Comparison of ENCODE assay signal across 9 cellular contexts in genomic region chr6:27138398-27138797, GRCh38.
DNase-seq lines count a peak whose midpoint lies in the region; ATAC-seq, FAIRE-seq and TF ChIP-seq lines count a peak whose summit lies in the region.
"Had no signal": no experiment of that assay in that cellular context is flagged by ENCODE, and none has a peak within 500 bp of the region (broad histone marks: within the 10 kb centered on the region; RNA-seq: fewer than 3 reads in every experiment).

No MANE protein-coding gene starts in this region.

- peak overlapping the region; percentile 64 for H3K4me2 ChIP-seq in A549
- peak overlapping the region; percentile 65 for H3K4me2 ChIP-seq in GM23338
- no peak overlapping the region for H3K4me2 ChIP-seq in mesendoderm (ENCODE audit: low read length)

- H3K36me3 ChIP-seq in GM23338 (ENCODE audit: insufficient read depth) (no peaks in the 10 kb centered on the region), mesendoderm (ENCODE audit: control insufficient read depth, insufficient read depth, low read length) (no peaks in the 10 kb centered on the region)

- H3K27ac ChIP-seq in A549 = peak overlapping the region; percentile 71 to 87
- H3K27ac ChIP-seq in GM23338 (ENCODE audit: low read depth) = peak overlapping the region; percentile 87
- H3K27ac ChIP-seq in mesendoderm (ENCODE audit: low read depth, low read length) = peak overlapping the region; percentile 31

- CTCF ChIA-PET in A549 (lab: Yijun Ruan, JAX) = interaction anchor here (1.6 kb wide), 2 partner anchors 9 to 11 kb away, joined by 5 to 7 read pairs; a partner anchor contains a TSS
- CTCF ChIA-PET in activated CD8-positive, alpha-beta T cell treated with anti-CD3 and anti-CD28 coated beads for 36 hours (lab: Charles Lee) = interaction anchor here (1.5 kb wide), 1 partner anchor 16 kb away, joined by 5 read pairs; no protein-coding TSS in a partner anchor

- peak overlapping the region; percentile 84 for H2BK5ac ChIP-seq in mesendoderm (ENCODE audit: low read length)

- POLR2A ChIA-PET in A549 (lab: Yijun Ruan, JAX) = interaction anchor here (1.1 kb wide), 2 partner anchors 11 to 669 kb away, joined by 3 to 4 read pairs; a partner anchor contains a TSS
- POLR2A ChIA-PET in activated CD8-positive, alpha-beta T cell treated with anti-CD3 and anti-CD28 coated beads for 36 hours (lab: Charles Lee) = interaction anchor here (0.7 to 4.4 kb wide), 22 partner anchors 8 to 1093 kb away, joined by 3 to 101 read pairs (median 8); a partner anchor contains a TSS

- H3K27me3 ChIP-seq in GM23338 (ENCODE audit: insufficient read depth) (no peaks in the 10 kb centered on the region), mesendoderm (ENCODE audit: insufficient read depth, low read length, poor library complexity) (no peaks in the 10 kb centered on the region)

- H3K4me1 ChIP-seq in A549 (peaks cover 47% of the 10 kb centered on the region), GM23338 (ENCODE audit: insufficient read depth) (peaks cover 29% of the 10 kb centered on the region), mesendoderm (ENCODE audit: control insufficient read depth, low read depth, low read length) (no peaks in the 10 kb centered on the region)

- H3K27me3 Mint-ChIP-seq in GM23338 (ENCODE audit: insufficient read depth, low read depth, poor library complexity) = peaks cover 24% of the 10 kb centered on the region
- no peaks in the 10 kb centered on the region for H3K27me3 Mint-ChIP-seq in activated CD8-positive, alpha-beta T cell treated with anti-CD3 and anti-CD28 coated beads for 36 hours

- H3K9me3 ChIP-seq in A549 = no peaks in the 10 kb centered on the region

- no peak overlapping the region for H4K8ac ChIP-seq in mesendoderm (ENCODE audit: low read depth, low read length)

- H3K4me3 Mint-ChIP-seq in GM23338 = peak overlapping the region; percentile 98
- H3K4me3 Mint-ChIP-seq in activated CD8-positive, alpha-beta T cell treated with anti-CD3 and anti-CD28 coated beads for 36 hours = peak overlapping the region; percentile 95

- peak overlapping the region; percentile 87 for H3K18ac ChIP-seq in mesendoderm (ENCODE audit: low read length)

- 60% methylated on average over 3 of the region's 3 CpGs for WGBS in A549 (ENCODE audit: missing lambda C conversion rate)
- no CpG with 5 or more reads among the region's 3 CpGs for WGBS in mesendoderm (ENCODE audit: extremely low coverage, insufficient coverage, low lambda C conversion rate)

- peak overlapping the region; percentile 94 for H2BK120ac ChIP-seq in mesendoderm (ENCODE audit: low read depth, low read length)

- H3F3A ChIP-seq in GM23338 (replicated peaks; ENCODE audit: low read depth) = no peaks in the 10 kb centered on the region

- ATAC-seq in A549 = no peak
- no peak for ATAC-seq in GM23338
- ATAC-seq in activated CD8-positive, alpha-beta T cell treated with anti-CD3 and anti-CD28 coated beads for 36 hours = no peak
- ATAC-seq in HG03135 (IDR thresholded peaks at IDR 0.05; ENCODE audit: unreplicated experiment) = no peak
- no peak for ATAC-seq in GM18868 (IDR thresholded peaks at IDR 0.05; ENCODE audit: unreplicated experiment)
- ATAC-seq in HG03439 (IDR thresholded peaks at IDR 0.05; ENCODE audit: unreplicated experiment) = no peak

- peaks cover 36% of the 10 kb centered on the region; the same call in 2 of the 3 replicates for H3K36me3 Mint-ChIP-seq in GM23338 (ENCODE audit: low read depth)
- H3K36me3 Mint-ChIP-seq in activated CD8-positive, alpha-beta T cell treated with anti-CD3 and anti-CD28 coated beads for 36 hours (ENCODE audit: low read depth) = peaks cover 14% of the 10 kb centered on the region

- no peak for DNase-seq in A549 (ENCODE audit: low read depth in 1 of 2, low spot score in 1 of 2)
- no peak for DNase-seq in GM23338 (ENCODE audit: low spot score)
- DNase-seq in activated CD8-positive, alpha-beta T cell treated with anti-CD3 and anti-CD28 coated beads for 36 hours = no peak
- peak; percentile 51 for DNase-seq in mesendoderm
- DNase-seq in NCI-H1436 treated with DMSO at 0.1 percent for 48 hours (lab: John Stamatoyannopoulos, UW) = no peak
- DNase-seq: NCI-H1930 had no signal

- no peak overlapping the region for H3K23ac ChIP-seq in mesendoderm (ENCODE audit: low read length)

- no peak overlapping the region for H2AK5ac ChIP-seq in mesendoderm (ENCODE audit: low read length)

- H3K9ac ChIP-seq in mesendoderm (ENCODE audit: low read length) = peak overlapping the region; percentile 44

- TF ChIP-seq CTCF in A549 (IDR thresholded peaks at IDR 0.05) (no peak), GM23338 (conservative IDR thresholded peaks at IDR 0.05; ENCODE audit: low read depth in 2 of 2) (no peak)
- no peak for TF ChIP-seq CTCF in activated CD8-positive, alpha-beta T cell treated with anti-CD3 and anti-CD28 coated beads for 36 hours (IDR thresholded peaks at IDR 0.05)

- peak overlapping the region; percentile 100 for H3K27ac Mint-ChIP-seq in GM23338
- peak overlapping the region; percentile 98 for H3K27ac Mint-ChIP-seq in activated CD8-positive, alpha-beta T cell treated with anti-CD3 and anti-CD28 coated beads for 36 hours

- TF ChIP-seq RAD21 in A549 (conservative IDR thresholded peaks at IDR 0.05 in 1 of 2, IDR thresholded peaks at IDR 0.05 in 1 of 2) = no peak

- no peak overlapping the region for H2AFZ ChIP-seq in GM23338

- intact Hi-C loops in activated CD8-positive, alpha-beta T cell treated with anti-CD3 and anti-CD28 coated beads for 36 hours (cut with micrococcal nuclease) = loop anchor here (10.0 kb wide), 1 partner anchor 1104 kb away; a partner anchor contains a TSS

- no peak for TF ChIP-seq POLR2A in A549 (IDR thresholded peaks at IDR 0.05; ENCODE audit: low read length)

- H3K79me2 ChIP-seq in GM23338 (replicated peaks; ENCODE audit: insufficient read depth) (peaks cover 40% of the 10 kb centered on the region), mesendoderm (ENCODE audit: control insufficient read depth, insufficient read depth, low read length) (peaks cover 11% of the 10 kb centered on the region)

- H3K4me3 ChIP-seq in A549 (no peak overlapping the region), GM23338 (peak overlapping the region; percentile 85), mesendoderm (ENCODE audit: low read length) (no peak overlapping the region)

- no peak for FAIRE-seq in A549 (lab: Jason Lieb, UNC)

- peaks cover 2% of the 10 kb centered on the region; the same call in 1 of the 3 replicates for H3K9me3 Mint-ChIP-seq in GM23338
- no peaks in the 10 kb centered on the region for H3K9me3 Mint-ChIP-seq in activated CD8-positive, alpha-beta T cell treated with anti-CD3 and anti-CD28 coated beads for 36 hours

- peak overlapping the region; percentile 4 for H3K4ac ChIP-seq in mesendoderm (ENCODE audit: low read depth, low read length)

- H4K5ac ChIP-seq in mesendoderm (ENCODE audit: low read length) = no peak overlapping the region

- H4K20me1 ChIP-seq in GM23338 (replicated peaks; ENCODE audit: insufficient read depth) = no peaks in the 10 kb centered on the region

- TF ChIP-seq EP300 in A549 (IDR thresholded peaks at IDR 0.05) = no peak

- H3K56ac ChIP-seq in mesendoderm (ENCODE audit: low read length) = peak overlapping the region; percentile 63

- no peaks in the 10 kb centered on the region for H3K79me1 ChIP-seq in mesendoderm (ENCODE audit: low read length)

- no peaks in the 10 kb centered on the region for H3K9me2 ChIP-seq in GM23338 (ENCODE audit: insufficient read depth)

- peaks cover 51% of the 10 kb centered on the region for H3K4me1 Mint-ChIP-seq in GM23338
- H3K4me1 Mint-ChIP-seq in activated CD8-positive, alpha-beta T cell treated with anti-CD3 and anti-CD28 coated beads for 36 hours (ENCODE audit: low read depth) = peaks cover 33% of the 10 kb centered on the region

- peak overlapping the region; percentile 92 for H2BK15ac ChIP-seq in mesendoderm (replicated peaks; ENCODE audit: low read depth)

TF ChIP-seq in A549, 52 proteins besides CTCF, POLR2A, EP300 and RAD21:
- TF ChIP-seq BHLHE40 (IDR thresholded peaks at IDR 0.05; ENCODE audit: low read depth, low read length) (no peak), HES2 (IDR thresholded peaks at IDR 0.05) (no peak), GATA3 (IDR thresholded peaks at IDR 0.05; ENCODE audit: borderline replicate concordance) (no peak), FOSL2 (IDR thresholded peaks at IDR 0.05) (no peak), FOSL2 (CRISPR knock-in tag; IDR thresholded peaks at IDR 0.05) (no peak)

TF ChIP-seq in GM23338, 12 proteins besides CTCF, POLR2A, EP300 and RAD21:
- TF ChIP-seq ZNF114 (CRISPR knock-in tag; IDR thresholded peaks at IDR 0.05) = no peak

Comparison
In these comparisons a context has a peak if more than half of its experiments do, and no peak if none do; other contexts are left out.
1. H3K27ac ChIP-seq: peak in every context shown above with its lines; median percentile 87 in GM23338; 79 in A549; 31 in mesendoderm.